In genomic region chr5:159456722-159457462, GRCh38 we compare ENCODE assay signal across 8 cellular contexts.
DNase-seq lines count a peak whose midpoint lies in the region; ATAC-seq lines count a peak whose summit lies in the region.

No MANE protein-coding gene starts in this region.

- DNase-seq in EL (peak; percentile 44), HPDE6-E6E7 (ENCODE audit: extremely low spot score) (peak; percentile 26), Karpas-422 (no peak), NCI-H2171 (lab: John Stamatoyannopoulos, UW) (no peak), NCI-H1105 treated with DMSO at 0.1 percent for 48 hours (lab: John Stamatoyannopoulos, UW) (no peak)
- peak; percentile 46 for DNase-seq in activated naive CD8-positive, alpha-beta T cell treated with anti-CD3 and anti-CD28 coated beads, Interleukin-2, amount 50 U/mL, for 16 hours (ENCODE audit: low read depth, low spot score)
- DNase-seq in stimulated activated CD8-positive, alpha-beta memory T cell treated with anti-CD3 and anti-CD28 coated beads, Interleukin-4, amount 100 ng/mL, for 24 hours (ENCODE audit: low read depth), result peak; percentile 31

- no peaks in the 10 kb centered on the region for H3K9me3 ChIP-seq in Karpas-422 (ENCODE audit: low read length)

- no peaks in the 10 kb centered on the region for H3K4me1 ChIP-seq in Karpas-422 (ENCODE audit: low read length)

- no peak overlapping the region for H3K4me3 ChIP-seq in Karpas-422 (ENCODE audit: low read length)

- H3K9ac ChIP-seq in Karpas-422 (ENCODE audit: low read length), result no peak overlapping the region

- H3K27me3 ChIP-seq in Karpas-422 (ENCODE audit: low read length), result no peaks in the 10 kb centered on the region

- H4K20me1 ChIP-seq in Karpas-422 (ENCODE audit: insufficient read depth, low read depth, low read length), result no peaks in the 10 kb centered on the region

- no peaks in the 10 kb centered on the region for H3K9me2 ChIP-seq in Karpas-422 (replicated peaks; ENCODE audit: insufficient read depth, low read length)

- peak; percentile 85 for ATAC-seq in GM21526 (IDR thresholded peaks at IDR 0.05; ENCODE audit: low FRiP score, unreplicated experiment)

- H3K4me2 ChIP-seq in Karpas-422 (ENCODE audit: low read depth, low read length, poor library complexity, severe bottlenecking), result no peak overlapping the region

- no peak overlapping the region for H3K27ac ChIP-seq in Karpas-422 (ENCODE audit: low read length)

- H3K36me3 ChIP-seq in Karpas-422 (ENCODE audit: insufficient read depth, low read length), result no peaks in the 10 kb centered on the region

- no peaks in the 10 kb centered on the region for H3K79me2 ChIP-seq in Karpas-422 (ENCODE audit: low read length)

- no peak overlapping the region for H2AFZ ChIP-seq in Karpas-422 (ENCODE audit: low read length)

Comparison
In these comparisons a context has a peak if more than half of its experiments do, and no peak if none do; other contexts are left out.
1. DNase-seq: peak in EL (single experiment), HPDE6-E6E7 (single experiment), activated naive CD8-positive, alpha-beta T cell treated with anti-CD3 and anti-CD28 coated beads, Interleukin-2, amount 50 U/mL, for 16 hours (single experiment) and stimulated activated CD8-positive, alpha-beta memory T cell treated with anti-CD3 and anti-CD28 coated beads, Interleukin-4, amount 100 ng/mL, for 24 hours (single experiment); none in Karpas-422 (single experiment), NCI-H2171 (single experiment) and NCI-H1105 treated with DMSO at 0.1 percent for 48 hours (single experiment).